In the genomic region with DNA sequence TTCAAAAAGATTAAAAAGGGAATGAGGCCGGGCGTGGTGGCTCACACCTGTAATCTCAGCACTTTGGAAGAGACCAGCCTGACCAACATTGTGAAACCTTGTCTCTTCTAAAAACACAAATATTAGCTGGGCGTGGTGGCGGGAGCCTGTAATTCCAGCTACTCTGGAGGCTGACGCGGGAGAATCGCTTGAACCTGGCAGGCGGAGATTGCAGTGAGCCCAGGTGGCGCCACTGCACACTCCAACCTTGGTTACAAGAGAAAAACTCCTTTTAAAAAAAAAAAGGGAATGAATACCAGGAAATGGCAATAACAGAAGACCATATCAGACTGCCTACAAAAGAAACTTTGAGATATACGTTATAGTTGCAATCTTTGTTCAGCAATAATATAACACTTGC, we compare ENCODE assay signal across 20 cellular contexts.
DNase-seq lines count a peak whose midpoint lies in the region; ATAC-seq, FAIRE-seq and TF ChIP-seq lines count a peak whose summit lies in the region.
"Had no signal": no experiment of that assay in that cellular context is flagged by ENCODE, and none has a peak within 500 bp of the region (broad histone marks: within the 10 kb centered on the region; RNA-seq: fewer than 3 reads in every experiment).

No MANE protein-coding gene starts in this region.

- no peaks in the 10 kb centered on the region for H3K36me3 ChIP-seq in mucosa of descending colon (ENCODE audit: low read depth)

- no peak overlapping the region for H3K4me3 Mint-ChIP-seq in chondrocyte (ENCODE audit: unreplicated experiment)
- H3K4me3 Mint-ChIP-seq: activated CD4-positive, alpha-beta T cell treated with anti-CD3 and anti-CD28 coated beads, Interleukin-2, amount 10 ng/mL, durations not matched to agents 24 days and 14 days; effector memory CD8-positive, alpha-beta T cell; natural killer cell treated with Interleukin-12 subunit alpha and Interleukin-12 subunit beta and Interleukin-15 and Interleukin-18, amount 100 ng/mL, for 72 hours had no signal

- intact Hi-C loops in mucosa of descending colon (cut with DNase I, micrococcal nuclease), result no loop called here

- ATAC-seq in mucosa of descending colon (no peak), HG02938 (IDR thresholded peaks at IDR 0.05; ENCODE audit: unreplicated experiment) (no peak), HG03354 (IDR thresholded peaks at IDR 0.05; ENCODE audit: poor library complexity, severe bottlenecking, unreplicated experiment) (no peak)
- ATAC-seq: effector memory CD8-positive, alpha-beta T cell; natural killer cell treated with Interleukin-12 subunit alpha and Interleukin-12 subunit beta and Interleukin-15 and Interleukin-18, amount 100 ng/mL, for 72 hours; psoas muscle had no signal

- H3K9me3 Mint-ChIP-seq in chondrocyte (ENCODE audit: low read depth), result peaks cover 3% of the 10 kb centered on the region
- H3K9me3 Mint-ChIP-seq: activated CD4-positive, alpha-beta T cell treated with anti-CD3 and anti-CD28 coated beads, Interleukin-2, amount 10 ng/mL, durations not matched to agents 24 days and 14 days; effector memory CD8-positive, alpha-beta T cell; natural killer cell treated with Interleukin-12 subunit alpha and Interleukin-12 subunit beta and Interleukin-15 and Interleukin-18, amount 100 ng/mL, for 72 hours had no signal

- no peaks in the 10 kb centered on the region for H3K36me3 Mint-ChIP-seq in chondrocyte (ENCODE audit: low read depth)
- H3K36me3 Mint-ChIP-seq: natural killer cell treated with Interleukin-12 subunit alpha and Interleukin-12 subunit beta and Interleukin-15 and Interleukin-18, amount 100 ng/mL, for 72 hours had no signal

- TF ChIP-seq CTCF in chondrocyte (IDR thresholded peaks at IDR 0.05), result peak; percentile 32
- no peak for TF ChIP-seq CTCF in mucosa of descending colon (IDR thresholded peaks at IDR 0.05)

- H3K4me1 ChIP-seq in mucosa of descending colon (ENCODE audit: low read depth), result no peaks in the 10 kb centered on the region
- H3K4me1 ChIP-seq: psoas muscle had no signal

- H3K27me3 Mint-ChIP-seq in chondrocyte (ENCODE audit: low read depth), result no peaks in the 10 kb centered on the region
- H3K27me3 Mint-ChIP-seq: activated CD4-positive, alpha-beta T cell treated with anti-CD3 and anti-CD28 coated beads, Interleukin-2, amount 10 ng/mL, durations not matched to agents 24 days and 14 days; effector memory CD8-positive, alpha-beta T cell; natural killer cell treated with Interleukin-12 subunit alpha and Interleukin-12 subunit beta and Interleukin-15 and Interleukin-18, amount 100 ng/mL, for 72 hours had no signal

- DNase-seq in NCI-H2029 treated with DMSO at 0.1 percent for 48 hours (lab: John Stamatoyannopoulos, UW) (peak; percentile 12), chondrocyte (ENCODE audit: low spot score) (no peak), mucosa of descending colon (peak; percentile 22 to 47 (median 34)), GM12892 (ENCODE audit: insufficient read length) (no peak)
- DNase-seq: activated CD4-positive, alpha-beta T cell treated with anti-CD3 and anti-CD28 coated beads, Interleukin-2, amount 10 ng/mL, durations not matched to agents 24 days and 14 days; activated CD8-positive, alpha-beta memory T cell treated with anti-CD3 and anti-CD28 coated beads, Interleukin-2, amount 50 U/mL, for 4 hours; activated gamma-delta T cell; amygdala; effector memory CD8-positive, alpha-beta T cell; kidney; mesenchymal stem cell; psoas muscle; small intestine; stimulated activated CD4-positive, alpha-beta T cell treated with anti-CD3 and anti-CD28 coated beads, Interleukin-4, amount 100 ng/mL, for 24 hours; SW 1271 had no signal

- no peak for TF ChIP-seq POLR2A in GM12892 (IDR thresholded peaks at IDR 0.05; ENCODE audit: low read depth, low read length)

- no peak overlapping the region for H3K4me3 ChIP-seq in mucosa of descending colon
- H3K4me3 ChIP-seq: psoas muscle had no signal

- H3K4me1 Mint-ChIP-seq in chondrocyte (ENCODE audit: low read depth), result no peaks in the 10 kb centered on the region
- H3K4me1 Mint-ChIP-seq: activated CD4-positive, alpha-beta T cell treated with anti-CD3 and anti-CD28 coated beads, Interleukin-2, amount 10 ng/mL, durations not matched to agents 24 days and 14 days had no signal

- no peaks in the 10 kb centered on the region for H3K9me3 ChIP-seq in mucosa of descending colon
- H3K9me3 ChIP-seq: psoas muscle had no signal

- no peak overlapping the region for H3K27ac Mint-ChIP-seq in chondrocyte (ENCODE audit: unreplicated experiment)
- H3K27ac Mint-ChIP-seq: activated CD4-positive, alpha-beta T cell treated with anti-CD3 and anti-CD28 coated beads, Interleukin-2, amount 10 ng/mL, durations not matched to agents 24 days and 14 days; effector memory CD8-positive, alpha-beta T cell; natural killer cell treated with Interleukin-12 subunit alpha and Interleukin-12 subunit beta and Interleukin-15 and Interleukin-18, amount 100 ng/mL, for 72 hours had no signal

- peak; percentile 68 for FAIRE-seq in G401.6 (lab: Jason Lieb, UNC)
- no peak for FAIRE-seq in GM12892 (lab: Jason Lieb, UNC)
- FAIRE-seq: small intestine, TTC549 had no signal

Comparison
In these comparisons a context has a peak if more than half of its experiments do, and no peak if none do; other contexts are left out.
1. DNase-seq: peak in NCI-H2029 treated with DMSO at 0.1 percent for 48 hours (single experiment) and mucosa of descending colon (3 of 3); none in chondrocyte (single experiment) and GM12892 (single experiment).